In the genomic region with DNA sequence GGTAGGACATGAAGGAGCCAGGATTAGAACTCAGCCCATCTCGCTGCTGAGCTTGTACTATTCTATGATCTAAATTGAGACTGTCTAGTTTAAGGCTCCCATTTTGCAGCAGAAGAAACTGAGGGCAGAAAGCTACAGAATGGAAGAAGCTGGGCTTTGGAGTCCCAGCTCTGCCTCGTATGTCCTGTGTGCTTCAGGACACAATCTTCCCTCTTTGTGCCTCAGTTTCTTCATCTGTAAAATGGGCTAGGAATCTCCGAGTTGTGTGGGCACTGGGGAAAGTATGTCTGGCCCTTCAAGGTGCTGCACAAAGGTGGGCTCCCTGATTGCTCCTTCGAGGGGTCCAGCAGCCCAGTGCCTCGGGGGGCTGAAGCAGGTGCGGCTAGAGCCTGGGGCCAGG, we compare ENCODE assay signal across 15 cellular contexts.
"Had no signal": no experiment of that assay in that cellular context is flagged by ENCODE, and none has a peak within 500 bp of the region (broad histone marks: within the 10 kb centered on the region; RNA-seq: fewer than 3 reads in every experiment).

No MANE protein-coding gene starts in this region.

- H3K4me3 ChIP-seq: colonic mucosa, left ventricle myocardium inferior, sigmoid colon, thyroid gland had no signal

- H3K27ac ChIP-seq: colonic mucosa, left ventricle myocardium inferior, sigmoid colon, thyroid gland had no signal

- H3K27me3 ChIP-seq: colonic mucosa, sigmoid colon, thyroid gland had no signal

- H3K36me3 ChIP-seq: colonic mucosa, left ventricle myocardium inferior, sigmoid colon, thyroid gland had no signal

- H3K36me3 Mint-ChIP-seq: activated naive CD4-positive, alpha-beta T cell treated with anti-CD3 and anti-CD28 coated beads, Interleukin-2, amount 50 U/mL, for 72 hours; naive B cell; stimulated activated naive B cell treated with anti-CD40 and anti-IgM and Interleukin-4, amounts not matched to agents 10 μg/mL and 1 μg/mL and 100 μg/mL, for 72 hours had no signal

- H3K9me3 Mint-ChIP-seq: activated CD4-positive, alpha-beta T cell treated with anti-CD3 and anti-CD28 coated beads, Interleukin-2, amount 10 ng/mL, durations not matched to agents 7 days and 5 days; activated naive CD4-positive, alpha-beta T cell treated with anti-CD3 and anti-CD28 coated beads, Interleukin-2, amount 50 U/mL, for 72 hours; activated T-cell treated with anti-CD3 and anti-CD28 coated beads, Interleukin-2, amount 50 U/mL, for 72 hours; naive B cell; stimulated activated naive B cell treated with anti-CD40 and anti-IgM and Interleukin-4, amounts not matched to agents 10 μg/mL and 1 μg/mL and 100 μg/mL, for 72 hours had no signal

- H3K27me3 Mint-ChIP-seq: activated CD4-positive, alpha-beta T cell treated with anti-CD3 and anti-CD28 coated beads, Interleukin-2, amount 10 ng/mL, durations not matched to agents 7 days and 5 days had no signal

- H3K4me1 ChIP-seq: colonic mucosa, left ventricle myocardium inferior, sigmoid colon, thyroid gland had no signal

- DNase-seq: activated CD4-positive, alpha-beta T cell treated with anti-CD3 and anti-CD28 coated beads, Interleukin-2, amount 10 ng/mL, durations not matched to agents 7 days and 5 days; activated CD8-positive, alpha-beta memory T cell treated with anti-CD3 and anti-CD28 coated beads, Interleukin-2, amount 50 U/mL, for 48 hours; activated effector memory CD4-positive, alpha-beta T cell treated with anti-CD3 and anti-CD28 coated beads, Interleukin-2, amount 50 U/mL, for 16 hours; activated T-cell treated with anti-CD3 and anti-CD28 coated beads, Interleukin-2, amount 50 U/mL, for 72 hours; amniotic stem cell; central memory CD4-positive, alpha-beta T cell; naive B cell; sigmoid colon; stimulated activated CD4-positive, alpha-beta T cell treated with anti-CD3 and anti-CD28 coated beads, Interleukin-4, amount 100 ng/mL, for 4 hours; stimulated activated naive B cell treated with anti-CD40 and anti-IgM and Interleukin-4, amounts not matched to agents 10 μg/mL and 1 μg/mL and 100 μg/mL, for 72 hours; T1000 had no signal

- H3K4me3 Mint-ChIP-seq: activated CD4-positive, alpha-beta T cell treated with anti-CD3 and anti-CD28 coated beads, Interleukin-2, amount 10 ng/mL, durations not matched to agents 7 days and 5 days; activated T-cell treated with anti-CD3 and anti-CD28 coated beads, Interleukin-2, amount 50 U/mL, for 72 hours; naive B cell; stimulated activated naive B cell treated with anti-CD40 and anti-IgM and Interleukin-4, amounts not matched to agents 10 μg/mL and 1 μg/mL and 100 μg/mL, for 72 hours had no signal

- H3K9me3 ChIP-seq: colonic mucosa, left ventricle myocardium inferior, sigmoid colon, thyroid gland had no signal

- H3K27ac Mint-ChIP-seq: activated CD4-positive, alpha-beta T cell treated with anti-CD3 and anti-CD28 coated beads, Interleukin-2, amount 10 ng/mL, durations not matched to agents 7 days and 5 days; activated naive CD4-positive, alpha-beta T cell treated with anti-CD3 and anti-CD28 coated beads, Interleukin-2, amount 50 U/mL, for 72 hours; activated T-cell treated with anti-CD3 and anti-CD28 coated beads, Interleukin-2, amount 50 U/mL, for 72 hours; naive B cell; stimulated activated naive B cell treated with anti-CD40 and anti-IgM and Interleukin-4, amounts not matched to agents 10 μg/mL and 1 μg/mL and 100 μg/mL, for 72 hours had no signal
